Comparison of ENCODE assay signal across 8 cellular contexts in genomic region chr16:14405611-14406537, GRCh38.
DNase-seq lines count a peak whose midpoint lies in the region; ATAC-seq, FAIRE-seq and TF ChIP-seq lines count a peak whose summit lies in the region.
"Had no signal": no experiment of that assay in that cellular context is flagged by ENCODE, and none has a peak within 500 bp of the region (broad histone marks: within the 10 kb centered on the region; RNA-seq: fewer than 3 reads in every experiment).

No MANE protein-coding gene starts in this region.

- no peak for TF ChIP-seq POLR2A in endothelial cell of umbilical vein (IDR thresholded peaks at IDR 0.05; ENCODE audit: low read depth, low read length)

- H3K9ac ChIP-seq in MM.1S (ENCODE audit: low read length) (peak overlapping the region; percentile 88), endothelial cell of umbilical vein (replicated peaks; ENCODE audit: extremely low read depth, insufficient read depth, low read length) (no peak overlapping the region)

- H3K79me2 ChIP-seq in MM.1S (ENCODE audit: low read length) (no peaks in the 10 kb centered on the region), endothelial cell of umbilical vein (ENCODE audit: control insufficient read depth, insufficient read depth, low read length) (no peaks in the 10 kb centered on the region)

- no peaks in the 10 kb centered on the region for H3K9me3 ChIP-seq in MM.1S (replicated peaks; ENCODE audit: insufficient read depth, low read length)
- no peaks in the 10 kb centered on the region for H3K9me3 ChIP-seq in endothelial cell of umbilical vein (replicated peaks; ENCODE audit: control insufficient read depth, insufficient read depth, low read length)

- H3K4me3 ChIP-seq in H7 (ENCODE audit: insufficient read depth, low read depth, low read length) (peak overlapping the region; percentile 19; the same call in 1 of the 2 replicates), MM.1S (ENCODE audit: low read length) (peak overlapping the region; percentile 28; the same call in 1 of the 2 replicates), endothelial cell of umbilical vein (replicated peaks in 1 of 3; ENCODE audit: insufficient read depth in 1 of 3, low read depth in 1 of 3, low read length in 3 of 3) (no peak overlapping the region)

- TF ChIP-seq CTCF in MM.1S (IDR thresholded peaks at IDR 0.05; ENCODE audit: low read length) (no peak), endothelial cell of umbilical vein (IDR thresholded peaks at IDR 0.05; ENCODE audit: extremely low read depth in 1 of 2, insufficient read depth in 1 of 2, low read depth in 1 of 2, low read length in 2 of 2) (no peak)

- H3K9me1 ChIP-seq in endothelial cell of umbilical vein (replicated peaks; ENCODE audit: control insufficient read depth, extremely low read depth, insufficient read depth, low read length) = no peaks in the 10 kb centered on the region

- peaks cover 21% of the 10 kb centered on the region for H3F3A ChIP-seq in MM.1S (ENCODE audit: insufficient read depth, low read length)

- FAIRE-seq in endothelial cell of umbilical vein (lab: Jason Lieb, UNC) = peak; percentile 37
- FAIRE-seq: endometrium had no signal

- no peaks in the 10 kb centered on the region for H3K9me2 ChIP-seq in MM.1S (replicated peaks; ENCODE audit: insufficient read depth, low read length)

- POLR2A ChIA-PET in endothelial cell of umbilical vein (lab: Charles Lee) = no interaction called here

- H3K4me1 ChIP-seq in MM.1S (ENCODE audit: low read length) (peaks cover 25% of the 10 kb centered on the region), endothelial cell of umbilical vein (ENCODE audit: control insufficient read depth, extremely low read depth, insufficient read depth, low read length) (peaks cover 3% of the 10 kb centered on the region)

- H3K36me3 ChIP-seq in H7 (replicated peaks; ENCODE audit: control insufficient read depth, insufficient read depth, low read length) = no peaks in the 10 kb centered on the region
- no peaks in the 10 kb centered on the region for H3K36me3 ChIP-seq in MM.1S (replicated peaks; ENCODE audit: insufficient read depth, low read length)
- H3K36me3 ChIP-seq in endothelial cell of umbilical vein (ENCODE audit: control insufficient read depth in 2 of 2, extremely low read depth in 1 of 2, insufficient read depth in 2 of 2, low read length in 2 of 2) = no peaks in the 10 kb centered on the region

- H3K27me3 ChIP-seq in H7 (ENCODE audit: control insufficient read depth, insufficient read depth, low read length) = no peaks in the 10 kb centered on the region
- no peaks in the 10 kb centered on the region for H3K27me3 ChIP-seq in MM.1S (replicated peaks; ENCODE audit: insufficient read depth, low read length)
- no peaks in the 10 kb centered on the region for H3K27me3 ChIP-seq in endothelial cell of umbilical vein (ENCODE audit: control insufficient read depth in 2 of 2, insufficient read depth in 2 of 2, low read length in 2 of 2)

- dilution Hi-C loops in endothelial cell of umbilical vein (cut with MboI; ENCODE audit: extremely low pct_ligation_motif_present, low sequenced_read_pairs) = no loop called here

- peak overlapping the region; percentile 76; the same call in 1 of the 2 replicates for H2AFZ ChIP-seq in MM.1S (ENCODE audit: low read length)
- H2AFZ ChIP-seq in endothelial cell of umbilical vein (ENCODE audit: low read depth, low read length) = no peak overlapping the region

- peak overlapping the region; percentile 68 for H3K4me2 ChIP-seq in MM.1S (ENCODE audit: low read depth, low read length)
- no peak overlapping the region for H3K4me2 ChIP-seq in endothelial cell of umbilical vein (ENCODE audit: insufficient read depth, low read length)

- intact Hi-C loops in endothelial cell of umbilical vein (cut with micrococcal nuclease) = no loop called here

- CTCF ChIA-PET in endothelial cell of umbilical vein (lab: Charles Lee) = no interaction called here

- BruUV-seq in endothelial cell of umbilical vein (replicated peaks; lab: Mats Ljungman, UMichigan) = no TSS peak

- H4K20me1 ChIP-seq in MM.1S (ENCODE audit: insufficient read depth, low read length) = no peaks in the 10 kb centered on the region
- no peaks in the 10 kb centered on the region for H4K20me1 ChIP-seq in endothelial cell of umbilical vein (replicated peaks; ENCODE audit: control insufficient read depth, extremely low read depth, insufficient read depth, low read length)

- peak; percentile 85 for ATAC-seq in GM18868 (IDR thresholded peaks at IDR 0.05; ENCODE audit: unreplicated experiment)

- DNase-seq in H7 (peak; percentile 98), MM.1S (peak; percentile 95), endothelial cell of umbilical vein (ENCODE audit: low read depth, low spot score) (no peak), T1000 (lab: John Stamatoyannopoulos, UW) (no peak), SKM-1 treated with dmso at 0.1 percent for 144 hours (lab: John Stamatoyannopoulos, UW; ENCODE audit: unreplicated experiment) (no peak)
- DNase-seq in stimulated activated CD4-positive, alpha-beta T cell treated with anti-CD3 and anti-CD28 coated beads, Interleukin-4, amount 100 ng/mL, for 48 hours (ENCODE audit: low read depth in 2 of 2) = peak; percentile 9 to 30

- H3K27ac ChIP-seq in MM.1S (ENCODE audit: low read length) (peak overlapping the region; percentile 98), endothelial cell of umbilical vein (ENCODE audit: insufficient read depth, low read depth, low read length) (no peak overlapping the region)

TF ChIP-seq in endothelial cell of umbilical vein, 7 proteins besides CTCF, POLR2A, EP300 and RAD21:
- TF ChIP-seq GATA2 (IDR thresholded peaks at IDR 0.05; ENCODE audit: insufficient read depth, insufficient read length, low read depth, low read length) = no peak
- no peak for TF ChIP-seq MYC (IDR thresholded peaks at IDR 0.05; ENCODE audit: low read depth, low read length)

Comparison
In these comparisons a context has a peak if more than half of its experiments do, and no peak if none do; other contexts are left out.
1. DNase-seq: peak in H7 (single experiment), MM.1S (single experiment) and stimulated activated CD4-positive, alpha-beta T cell treated with anti-CD3 and anti-CD28 coated beads, Interleukin-4, amount 100 ng/mL, for 48 hours (2 of 2); none in endothelial cell of umbilical vein (single experiment), T1000 (single experiment) and SKM-1 treated with dmso at 0.1 percent for 144 hours (single experiment).
2. H3K4me3 ChIP-seq: peak in H7 (single experiment) and MM.1S (single experiment); none in endothelial cell of umbilical vein (0 of 3).